ENCODE assay signal across 8 cellular contexts in the genomic region with DNA sequence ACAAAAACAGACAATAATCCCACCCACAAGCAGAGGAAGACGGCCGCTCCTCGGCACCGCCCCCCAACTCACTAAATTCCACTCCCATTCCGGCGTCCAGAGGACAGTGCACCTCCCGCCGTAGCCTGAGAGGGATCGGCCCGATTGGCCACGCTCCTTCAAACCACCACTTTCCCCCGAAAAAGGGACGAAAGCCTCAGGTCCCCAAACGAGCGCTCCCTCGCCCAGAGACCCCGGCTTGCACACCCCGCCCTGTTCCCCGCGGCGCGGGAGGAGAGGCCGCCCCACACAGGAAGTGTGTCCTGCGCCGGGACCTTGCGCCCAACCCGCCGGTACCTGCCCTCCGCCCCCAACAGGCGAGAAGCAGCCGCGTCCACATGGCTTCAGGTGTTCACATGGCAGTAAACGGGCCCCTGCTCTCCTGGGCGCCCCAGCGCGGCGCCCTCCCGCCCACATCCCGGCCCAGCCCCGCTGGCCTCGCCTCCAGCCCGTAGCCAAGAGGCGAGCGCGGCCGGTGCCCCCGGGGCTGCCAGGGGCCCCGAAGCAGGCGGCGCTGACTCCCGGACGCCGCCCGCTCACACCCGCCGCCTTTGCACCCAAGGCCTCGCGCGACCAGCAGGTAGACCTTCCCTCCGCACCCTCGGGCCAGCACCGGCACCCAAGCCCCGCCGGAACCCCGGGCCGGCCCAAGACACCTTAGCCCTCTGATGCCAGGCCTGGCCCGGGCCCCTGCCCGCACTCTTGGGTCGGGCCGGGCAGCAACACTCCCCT. TPM values are rescaled to one million over a fixed set of nuclear protein-coding genes. Genes with fewer than 3 reads are reported as not detected.
A peak's percentile ranks its signal among the peaks of the same experiment; 100 is the strongest.
DNase-seq lines count a peak whose midpoint lies in the region; ATAC-seq, FAIRE-seq and TF ChIP-seq lines count a peak whose summit lies in the region.

No MANE protein-coding gene starts in this region.

- H3K4me3 ChIP-seq in iPS DF 6.9 (ENCODE audit: low read length) (peak overlapping the region; percentile 74), small intestine (ENCODE audit: low read depth in 1 of 2, low read length in 2 of 2) (peak overlapping the region; percentile 92 to 98)

- H3K4me1 ChIP-seq in iPS DF 6.9 (ENCODE audit: control insufficient read depth, insufficient read depth, low read length) (peaks cover 5% of the 10 kb centered on the region; the same call in 1 of the 2 replicates), small intestine (ENCODE audit: control insufficient read depth in 2 of 2, insufficient read depth in 1 of 2, low read depth in 1 of 2, low read length in 1 of 2) (peaks cover 2 to 8% of the 10 kb centered on the region in 2 donors)

- no peaks in the 10 kb centered on the region for H3K27me3 ChIP-seq in iPS DF 6.9 (ENCODE audit: control insufficient read depth, insufficient read depth, low read length)
- no peaks in the 10 kb centered on the region for H3K27me3 ChIP-seq in small intestine (ENCODE audit: control insufficient read depth in 2 of 2, insufficient read depth in 2 of 2, low read length in 2 of 2)

- peak; percentile 53 for ATAC-seq in GM21515 (IDR thresholded peaks at IDR 0.05; ENCODE audit: unreplicated experiment)

- WGBS in iPS DF 6.9 (ENCODE audit: insufficient coverage, insufficient read length), result no CpG with 5 or more reads among the region's 70 CpGs
- 0% methylated on average over 39 to 70 of the region's 70 CpGs for WGBS in small intestine, 3 donors

- FAIRE-seq in small intestine (lab: Jason Lieb, UNC) (no peak), D721Med (lab: Jason Lieb, UNC) (no peak)

- no peak for TF ChIP-seq CTCF in D721Med (IDR thresholded peaks at IDR 0.05; ENCODE audit: insufficient read depth, missing control alignments)

- no peak overlapping the region for H3K27ac ChIP-seq in iPS DF 6.9 (ENCODE audit: low read length)
- H3K27ac ChIP-seq in small intestine (ENCODE audit: low read depth in 1 of 2, low read length in 1 of 2), result peak overlapping the region; percentile 89 to 92

- DNase-seq in Daoy (ENCODE audit: low read depth) (peak; percentile 64), HuH-7.5 (ENCODE audit: low spot score) (peak; percentile 81), T follicular helper cell (ENCODE audit: low read depth) (peak; percentile 57), amniotic stem cell (lab: John Stamatoyannopoulos, UW) (peak; percentile 21), iPS DF 6.9 (ENCODE audit: low read depth, low spot score) (no peak), small intestine (peak; percentile 84), D721Med (ENCODE audit: insufficient read length, low spot score) (no peak)

- H3K9me3 ChIP-seq in iPS DF 6.9 (ENCODE audit: control insufficient read depth, insufficient read depth, low read length) (no peaks in the 10 kb centered on the region), small intestine (ENCODE audit: control insufficient read depth, low read depth) (no peaks in the 10 kb centered on the region)

- H3K36me3 ChIP-seq in iPS DF 6.9 (ENCODE audit: control insufficient read depth, insufficient read depth, low read length) (no peaks in the 10 kb centered on the region), small intestine (ENCODE audit: control insufficient read depth in 2 of 2, insufficient read depth in 2 of 2, low read length in 2 of 2) (no peaks in the 10 kb centered on the region)

RNA-seq across cellular contexts. Expression of a gene that starts 0.9 kb away (rescaled TPM):
- total RNA-seq in Daoy (2014; rRNA removed; shearing (Covaris generic)), result 24.3 and 29.7 TPM in 2 replicates
- polyA plus RNA-seq in small intestine, result 10 to 100 TPM in 1 of 3 donors, 1 to 10 TPM in 2; 6.2 to 20.0 (median 6.9) TPM

Comparison
In these comparisons a context has a peak if more than half of its experiments do, and no peak if none do; other contexts are left out.
1. DNase-seq: peak in Daoy (single experiment), HuH-7.5 (single experiment), T follicular helper cell (single experiment), amniotic stem cell (single experiment) and small intestine (single experiment); none in iPS DF 6.9 (single experiment) and D721Med (single experiment).